In genomic region chr19:55580628-55581144, GRCh38 we compare ENCODE assay signal across 1 cellular context.
TF ChIP-seq lines count a peak whose summit lies in the region.

A gene with protein sequence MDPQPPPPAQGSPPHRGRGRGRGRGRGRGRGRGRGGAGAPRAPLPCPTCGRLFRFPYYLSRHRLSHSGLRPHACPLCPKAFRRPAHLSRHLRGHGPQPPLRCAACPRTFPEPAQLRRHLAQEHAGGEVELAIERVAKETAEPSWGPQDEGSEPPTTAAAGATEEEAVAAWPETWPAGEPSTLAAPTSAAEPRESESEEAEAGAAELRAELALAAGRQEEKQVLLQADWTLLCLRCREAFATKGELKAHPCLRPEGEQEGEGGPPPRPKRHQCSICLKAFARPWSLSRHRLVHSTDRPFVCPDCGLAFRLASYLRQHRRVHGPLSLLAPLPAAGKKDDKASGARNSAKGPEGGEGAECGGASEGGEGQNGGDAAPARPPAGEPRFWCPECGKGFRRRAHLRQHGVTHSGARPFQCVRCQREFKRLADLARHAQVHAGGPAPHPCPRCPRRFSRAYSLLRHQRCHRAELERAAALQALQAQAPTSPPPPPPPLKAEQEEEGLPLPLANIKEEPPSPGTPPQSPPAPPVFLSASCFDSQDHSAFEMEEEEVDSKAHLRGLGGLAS (minus strand): TSS chr19:55580848. CDS start chr19:55579639, 1,209 bp downstream.

TF ChIP-seq in HepG2, 621 proteins besides CTCF, POLR2A, EP300 and RAD21 (continued from another document and continues in another):
- TF ChIP-seq HNF1A (IDR thresholded peaks at IDR 0.05; ENCODE audit: low read depth) (no peak), HNF1A (CRISPR knock-in tag; IDR thresholded peaks at IDR 0.05; ENCODE audit: borderline replicate concordance) (peak; percentile 49; the same call in 1 of the 2 replicates), HIC2 (CRISPR knock-in tag; IDR thresholded peaks at IDR 0.05; ENCODE audit: low read depth) (no peak), FOXC1 (CRISPR knock-in tag; IDR thresholded peaks at IDR 0.05; ENCODE audit: borderline replicate concordance) (no peak), ZZZ3 (CRISPR knock-in tag; IDR thresholded peaks at IDR 0.05; ENCODE audit: borderline replicate concordance) (peak; percentile 66; the same call in 1 of the 2 replicates), ZNF549 (CRISPR knock-in tag; IDR thresholded peaks at IDR 0.05) (no peak), ZFX (CRISPR knock-in tag; IDR thresholded peaks at IDR 0.05; ENCODE audit: low read depth) (peak; percentile 79), SOX13 (IDR thresholded peaks at IDR 0.05) (no peak), SOX13 (CRISPR knock-in tag; conservative IDR thresholded peaks at IDR 0.05 in 1 of 2, IDR thresholded peaks at IDR 0.05 in 1 of 2) (no peak), NCOA5 (CRISPR knock-in tag; IDR thresholded peaks at IDR 0.05) (no peak), ARID2 (CRISPR knock-in tag; IDR thresholded peaks at IDR 0.05; ENCODE audit: borderline replicate concordance) (no peak), RBAK (CRISPR knock-in tag; IDR thresholded peaks at IDR 0.05) (no peak), ZBTB42 (CRISPR knock-in tag; IDR thresholded peaks at IDR 0.05) (no peak), EHMT2 (IDR thresholded peaks at IDR 0.05; ENCODE audit: borderline replicate concordance, low read depth, low read length) (peak; percentile 5; the same call in 1 of the 2 replicates), BCL3 (CRISPR knock-in tag; IDR thresholded peaks at IDR 0.05) (0 out of 2 replicates have a peak, but pooled peaks have one; percentile 7), MTA1 (CRISPR knock-in tag; IDR thresholded peaks at IDR 0.05; ENCODE audit: borderline replicate concordance) (peak; percentile 55; the same call in 1 of the 2 replicates), PCBP2 (optimal IDR thresholded peaks at IDR 0.05; ENCODE audit: low read depth, low read length, poor library complexity, severe bottlenecking) (no peak), CBFB (CRISPR knock-in tag; IDR thresholded peaks at IDR 0.05) (0 out of 2 replicates have a peak, but pooled peaks have one; percentile 51), ZNF451 (CRISPR knock-in tag; IDR thresholded peaks at IDR 0.05) (no peak), NFYB (CRISPR knock-in tag; IDR thresholded peaks at IDR 0.05) (no peak), ZNF761 (CRISPR knock-in tag; conservative IDR thresholded peaks at IDR 0.05) (0 out of 2 replicates have a peak, but pooled peaks have one; percentile 65), KLF6 (CRISPR knock-in tag; IDR thresholded peaks at IDR 0.05) (no peak), THAP11 (CRISPR knock-in tag; IDR thresholded peaks at IDR 0.05) (peak; percentile 89), SALL2 (CRISPR knock-in tag; IDR thresholded peaks at IDR 0.05) (0 out of 2 replicates have a peak, but pooled peaks have one; percentile 16), CHD2 (IDR thresholded peaks at IDR 0.05; ENCODE audit: low read depth, low read length) (no peak), PRPF4 (IDR thresholded peaks at IDR 0.05; ENCODE audit: low read depth, low read length, poor library complexity, severe bottlenecking) (no peak), ZNF615 (CRISPR knock-in tag; IDR thresholded peaks at IDR 0.05; ENCODE audit: borderline replicate concordance) (no peak), ZNF792 (CRISPR knock-in tag; IDR thresholded peaks at IDR 0.05) (no peak), BCL6 (CRISPR knock-in tag; IDR thresholded peaks at IDR 0.05) (no peak), CBX5 (CRISPR knock-in tag; IDR thresholded peaks at IDR 0.05; ENCODE audit: borderline replicate concordance) (peak; percentile 71; the same call in 1 of the 2 replicates), ZKSCAN1 (IDR thresholded peaks at IDR 0.05; ENCODE audit: low read length) (peak; percentile 41; the same call in 1 of the 2 replicates), DPF2 (CRISPR knock-in tag; IDR thresholded peaks at IDR 0.05; ENCODE audit: borderline replicate concordance, low read depth) (no peak), SP5 (CRISPR knock-in tag; IDR thresholded peaks at IDR 0.05; ENCODE audit: borderline replicate concordance, low read depth) (peak; percentile 61)
- TF ChIP-seq, protein P1, sequence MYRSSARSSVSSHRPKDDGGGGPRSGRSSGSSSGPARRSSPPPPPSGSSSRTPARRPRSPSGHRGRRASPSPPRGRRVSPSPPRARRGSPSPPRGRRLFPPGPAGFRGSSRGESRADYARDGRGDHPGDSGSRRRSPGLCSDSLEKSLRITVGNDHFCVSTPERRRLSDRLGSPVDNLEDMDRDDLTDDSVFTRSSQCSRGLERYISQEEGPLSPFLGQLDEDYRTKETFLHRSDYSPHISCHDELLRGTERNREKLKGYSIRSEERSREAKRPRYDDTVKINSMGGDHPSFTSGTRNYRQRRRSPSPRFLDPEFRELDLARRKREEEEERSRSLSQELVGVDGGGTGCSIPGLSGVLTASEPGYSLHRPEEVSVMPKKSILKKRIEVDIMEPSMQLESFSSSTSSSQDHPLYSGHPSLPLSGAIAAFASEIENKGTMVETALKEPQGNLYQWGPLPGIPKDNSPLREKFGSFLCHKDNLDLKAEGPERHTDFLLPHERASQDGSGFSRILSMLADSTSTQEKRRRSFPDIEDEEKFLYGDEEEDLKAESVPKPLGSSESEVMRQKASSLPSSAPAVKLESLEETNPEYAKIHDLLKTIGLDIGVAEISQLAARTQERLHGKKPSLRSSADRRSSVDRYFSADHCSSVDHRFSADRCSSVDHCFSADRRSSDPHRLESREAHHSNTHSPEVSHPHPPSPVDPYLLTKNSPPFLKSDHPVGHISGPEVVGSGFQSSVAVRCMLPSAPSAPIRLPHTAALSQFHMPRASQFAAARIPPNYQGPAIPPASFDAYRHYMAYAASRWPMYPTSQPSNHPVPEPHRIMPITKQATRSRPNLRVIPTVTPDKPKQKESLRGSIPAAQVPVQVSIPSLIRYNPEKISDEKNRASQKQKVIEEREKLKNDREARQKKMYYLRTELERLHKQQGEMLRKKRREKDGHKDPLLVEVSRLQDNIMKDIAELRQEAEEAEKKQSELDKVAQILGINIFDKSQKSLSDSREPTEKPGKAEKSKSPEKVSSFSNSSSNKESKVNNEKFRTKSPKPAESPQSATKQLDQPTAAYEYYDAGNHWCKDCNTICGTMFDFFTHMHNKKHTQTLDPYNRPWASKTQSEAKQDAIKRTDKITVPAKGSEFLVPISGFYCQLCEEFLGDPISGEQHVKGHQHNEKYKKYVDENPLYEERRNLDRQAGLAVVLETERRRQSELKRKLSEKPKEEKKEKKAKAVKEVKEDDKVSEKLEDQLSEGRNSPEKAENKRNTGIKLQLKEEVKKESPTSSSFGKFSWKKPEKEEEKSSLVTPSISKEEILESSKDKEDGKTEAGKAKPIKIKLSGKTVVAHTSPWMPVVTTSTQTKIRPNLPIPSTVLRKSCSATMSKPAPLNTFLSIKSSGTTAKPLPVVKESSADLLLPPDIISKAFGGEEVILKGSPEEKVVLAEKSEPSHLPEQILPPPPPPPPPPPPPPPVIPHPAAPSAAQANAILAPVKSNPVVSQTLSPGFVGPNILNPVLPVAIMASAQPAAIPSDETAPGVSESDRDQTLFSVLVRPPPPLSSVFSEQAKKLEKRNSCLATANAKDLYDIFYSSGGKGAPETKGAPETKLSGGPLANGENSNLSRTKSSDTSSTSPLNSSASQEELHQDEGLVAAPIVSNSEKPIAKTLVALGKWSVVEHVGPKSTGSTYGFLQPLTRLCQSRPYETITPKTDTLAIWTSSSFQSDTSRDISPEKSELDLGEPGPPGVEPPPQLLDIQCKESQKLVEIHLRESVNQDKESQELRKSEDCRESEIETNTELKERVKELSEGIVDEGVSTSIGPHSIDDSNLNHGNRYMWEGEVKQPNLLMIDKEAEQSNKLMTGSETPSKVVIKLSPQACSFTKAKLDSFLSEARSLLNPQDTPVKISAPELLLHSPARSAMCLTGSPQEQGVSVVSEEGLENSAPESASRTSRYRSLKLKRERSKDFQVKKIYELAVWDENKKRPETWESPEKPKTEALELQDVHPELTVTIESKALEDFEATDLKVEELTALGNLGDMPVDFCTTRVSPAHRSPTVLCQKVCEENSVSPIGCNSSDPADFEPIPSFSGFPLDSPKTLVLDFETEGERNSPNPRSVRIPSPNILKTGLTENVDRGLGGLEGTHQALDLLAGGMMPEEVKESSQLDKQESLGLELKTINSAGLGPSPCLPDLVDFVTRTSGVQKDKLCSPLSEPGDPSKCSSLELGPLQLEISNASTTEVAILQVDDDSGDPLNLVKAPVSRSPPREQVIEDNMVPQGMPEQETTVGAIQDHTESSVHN (CRISPR knock-in tag; IDR thresholded peaks at IDR 0.05) = no peak
- TF ChIP-seq, protein P2, sequence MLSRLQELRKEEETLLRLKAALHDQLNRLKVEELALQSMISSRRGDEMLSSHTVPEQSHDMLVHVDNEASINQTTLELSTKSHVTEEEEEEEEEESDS (CRISPR knock-in tag; IDR thresholded peaks at IDR 0.05; ENCODE audit: borderline replicate concordance) = no peak
- TF ChIP-seq, protein P3, sequence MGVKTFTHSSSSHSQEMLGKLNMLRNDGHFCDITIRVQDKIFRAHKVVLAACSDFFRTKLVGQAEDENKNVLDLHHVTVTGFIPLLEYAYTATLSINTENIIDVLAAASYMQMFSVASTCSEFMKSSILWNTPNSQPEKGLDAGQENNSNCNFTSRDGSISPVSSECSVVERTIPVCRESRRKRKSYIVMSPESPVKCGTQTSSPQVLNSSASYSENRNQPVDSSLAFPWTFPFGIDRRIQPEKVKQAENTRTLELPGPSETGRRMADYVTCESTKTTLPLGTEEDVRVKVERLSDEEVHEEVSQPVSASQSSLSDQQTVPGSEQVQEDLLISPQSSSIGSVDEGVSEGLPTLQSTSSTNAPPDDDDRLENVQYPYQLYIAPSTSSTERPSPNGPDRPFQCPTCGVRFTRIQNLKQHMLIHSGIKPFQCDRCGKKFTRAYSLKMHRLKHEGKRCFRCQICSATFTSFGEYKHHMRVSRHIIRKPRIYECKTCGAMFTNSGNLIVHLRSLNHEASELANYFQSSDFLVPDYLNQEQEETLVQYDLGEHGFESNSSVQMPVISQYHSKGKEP (CRISPR knock-in tag; IDR thresholded peaks at IDR 0.05) = no peak
